ENCODE assay signal across 11 cellular contexts in genomic region chr19:49864890-49865289, GRCh38. TPM values are rescaled to one million over a fixed set of nuclear protein-coding genes. Genes with fewer than 3 reads are reported as not detected.
DNase-seq lines count a peak whose midpoint lies in the region; ATAC-seq, FAIRE-seq and TF ChIP-seq lines count a peak whose summit lies in the region.
"Had no signal": no experiment of that assay in that cellular context is flagged by ENCODE, and none has a peak within 500 bp of the region (broad histone marks: within the 10 kb centered on the region; RNA-seq: fewer than 3 reads in every experiment).

No MANE protein-coding gene starts in this region.

- peak overlapping the region; percentile 96 for H3K4me2 ChIP-seq in SK-N-SH
- H3K4me2 ChIP-seq in H1 (ENCODE audit: insufficient read depth in 1 of 2, low read depth in 2 of 2, low read length in 2 of 2) = peak overlapping the region in 1 of 2 experiments; percentile 93; a peak in 2 of 4 replicates
- peak overlapping the region; percentile 90 for H3K4me2 ChIP-seq in skeletal muscle satellite cell (ENCODE audit: low read length)

- H2BK20ac ChIP-seq in H1 (ENCODE audit: low read length) = no peak overlapping the region

- H3K4me1 ChIP-seq in SK-N-SH (ENCODE audit: control insufficient read depth in 1 of 2, insufficient read depth in 2 of 2, low read depth in 1 of 2, low read length in 1 of 2) = peaks cover 27 to 34% of the 10 kb centered on the region in 2 experiments; a peak in 3 of 4 replicates
- H3K4me1 ChIP-seq in NT2/D1 (ENCODE audit: insufficient read depth, insufficient read length) = peaks cover 26% of the 10 kb centered on the region
- peaks cover 0 to 16% (median 4%) of the 10 kb centered on the region in 4 experiments; a peak in 5 of 7 replicates for H3K4me1 ChIP-seq in H1 (replicated peaks in 1 of 4; ENCODE audit: control insufficient read depth in 3 of 4, insufficient read depth in 4 of 4, low read length in 3 of 4)
- H3K4me1 ChIP-seq in skeletal muscle satellite cell (ENCODE audit: control insufficient read depth, insufficient read depth, low read length) = peaks cover 30% of the 10 kb centered on the region

- no peak overlapping the region for H3K14ac ChIP-seq in H1 (ENCODE audit: insufficient read length)

- TF ChIP-seq EP300 in SK-N-SH (IDR thresholded peaks at IDR 0.05; ENCODE audit: borderline replicate concordance in 1 of 2, low read depth in 1 of 2, low read length in 1 of 2) (no peak), H1 (IDR thresholded peaks at IDR 0.05; ENCODE audit: borderline replicate concordance in 1 of 2, low read depth in 2 of 2, low read length in 2 of 2) (no peak)

- H2BK5ac ChIP-seq in H1 (ENCODE audit: low read depth, low read length) = no peak overlapping the region

- H3K9ac ChIP-seq in SK-N-SH (no peak overlapping the region), NT2/D1 (ENCODE audit: insufficient read length, low read depth) (peak overlapping the region; percentile 26), H1 (replicated peaks in 1 of 4; ENCODE audit: extremely low read depth in 1 of 4, low read depth in 3 of 4, low read length in 3 of 4) (no peak overlapping the region), skeletal muscle satellite cell (ENCODE audit: low read depth, low read length) (no peak overlapping the region)

- no peak overlapping the region for H4K91ac ChIP-seq in H1 (replicated peaks; ENCODE audit: insufficient read length, low read length)

- no peak overlapping the region for H4K5ac ChIP-seq in H1 (ENCODE audit: insufficient read length, low read depth, low read length)

- FAIRE-seq in H1 (lab: Jason Lieb, UNC) = no peak

- H2AFZ ChIP-seq in SK-N-SH (ENCODE audit: low read depth) (no peak overlapping the region), H1 (ENCODE audit: low read length) (no peak overlapping the region)

- CTCF ChIA-PET in SK-N-SH (lab: Yijun Ruan, JAX) (interaction anchor here (1.1 to 3.4 kb wide), 3 partner anchors 11 to 193 kb away, joined by 3 to 20 read pairs (median 4); partner anchors contain the start of gene PTOV1), H1 (lab: Charles Lee; ENCODE audit: partially characterized antibody) (interaction anchor here (0.7 to 3.4 kb wide), 7 partner anchors 11 to 181 kb away, joined by 3 to 13 read pairs (median 4); partner anchors contain the start of gene FUZ)

- 83% methylated on average over 10 of the region's 13 CpGs for WGBS in SK-N-SH (ENCODE audit: low lambda C conversion rate)
- 96% methylated on average over 13 of the region's 13 CpGs; no CpG with 5 or more reads in 1 of the 2 experiments for WGBS in H1 (ENCODE audit: extremely low coverage in 1 of 2, insufficient coverage in 1 of 2, insufficient read length in 1 of 2, insufficient replicate concordance in 2 of 2, low coverage in 1 of 2, low lambda C conversion rate in 2 of 2, missing lambda C conversion rate in 1 of 2), 2 experiments

- no peak overlapping the region for H3K27ac ChIP-seq in SK-N-SH (ENCODE audit: low read depth in 2 of 2, low read length in 1 of 2)
- H3K27ac ChIP-seq in H1 (ENCODE audit: low read depth, low read length) = no peak overlapping the region

- H3K4ac ChIP-seq in H1 (replicated peaks; ENCODE audit: insufficient read length, low read depth, low read length) = no peak overlapping the region

- no peak for TF ChIP-seq CTCF in SK-N-SH (IDR thresholded peaks at IDR 0.05)
- no peak for TF ChIP-seq CTCF in H1 (IDR thresholded peaks at IDR 0.05; ENCODE audit: control extremely low read depth in 1 of 3, insufficient read depth in 1 of 3, low read depth in 1 of 3, low read length in 3 of 3)

- peaks cover 25 to 42% of the 10 kb centered on the region in 2 experiments for H3K36me3 ChIP-seq in SK-N-SH (replicated peaks in 1 of 2; ENCODE audit: control insufficient read depth in 1 of 2, insufficient read depth in 2 of 2, low read length in 1 of 2)
- peaks cover 57% of the 10 kb centered on the region for H3K36me3 ChIP-seq in NT2/D1 (ENCODE audit: insufficient read depth, insufficient read length, low read length)
- H3K36me3 ChIP-seq in H1 (ENCODE audit: control insufficient read depth in 2 of 4, insufficient read depth in 4 of 4, low read length in 3 of 4) = peaks cover 16 to 42% (median 30%) of the 10 kb centered on the region in 4 experiments
- H3K36me3 ChIP-seq in skeletal muscle satellite cell (ENCODE audit: insufficient read depth, low read length) = peaks cover 45% of the 10 kb centered on the region

- peaks cover 12% of the 10 kb centered on the region for H3K79me1 ChIP-seq in H1 (ENCODE audit: low read depth, low read length)

- peaks cover 26% of the 10 kb centered on the region for H3F3A ChIP-seq in SK-N-SH (replicated peaks; ENCODE audit: insufficient read depth)

- TF ChIP-seq RAD21 in SK-N-SH (IDR thresholded peaks at IDR 0.05; ENCODE audit: low read length) (no peak), H1 (IDR thresholded peaks at IDR 0.05 in 1 of 2, conservative IDR thresholded peaks at IDR 0.05 in 1 of 2; ENCODE audit: low read depth in 2 of 2, low read length in 2 of 2) (no peak)

- H4K20me1 ChIP-seq in SK-N-SH (ENCODE audit: insufficient read depth) = peaks cover 20% of the 10 kb centered on the region
- H4K20me1 ChIP-seq in H1 (replicated peaks in 1 of 2; ENCODE audit: control insufficient read depth in 1 of 2, insufficient read depth in 2 of 2, low read length in 2 of 2) = peaks cover 14 to 27% of the 10 kb centered on the region in 2 experiments

- no peak overlapping the region for H3K18ac ChIP-seq in H1 (ENCODE audit: extremely low read depth, low read length)

- H3K27me3 ChIP-seq in SK-N-SH (ENCODE audit: insufficient read depth) (no peaks in the 10 kb centered on the region), NT2/D1 (ENCODE audit: insufficient read depth, insufficient read length) (no peaks in the 10 kb centered on the region), H1 (replicated peaks in 1 of 4; ENCODE audit: control insufficient read depth in 3 of 4, extremely low read depth in 1 of 4, insufficient read depth in 3 of 4, low read length in 3 of 4) (no peaks in the 10 kb centered on the region), skeletal muscle satellite cell (ENCODE audit: control insufficient read depth, insufficient read depth, low read length) (no peaks in the 10 kb centered on the region)

- H2BK15ac ChIP-seq in H1 (ENCODE audit: low read length) = no peak overlapping the region

- H3K79me2 ChIP-seq in SK-N-SH (ENCODE audit: insufficient read depth) (peaks cover 42% of the 10 kb centered on the region), H1 (ENCODE audit: control insufficient read depth in 1 of 2, insufficient read depth in 2 of 2, low read length in 2 of 2) (peaks cover 0 to 27% of the 10 kb centered on the region in 2 experiments; a peak in 2 of 4 replicates)

- no peak overlapping the region for H3K56ac ChIP-seq in H1 (replicated peaks; ENCODE audit: insufficient read length, low read depth, low read length)

- DNase-seq in SK-N-SH (no peak), NT2/D1 (ENCODE audit: low read depth, low spot score) (no peak), H1 (ENCODE audit: low read depth in 1 of 2, low spot score in 2 of 2) (no peak), SW480 (ENCODE audit: low spot score) (no peak), nucleus accumbens (lab: John Stamatoyannopoulos, UW) (no peak)
- DNase-seq in stimulated activated CD4-positive, alpha-beta T cell treated with anti-CD3 and anti-CD28 coated beads, Interleukin-2, amount 100 ng/mL, for 24 hours = no peak
- DNase-seq: effector CD8-positive, alpha-beta T cell had no signal

- H2BK12ac ChIP-seq in H1 (ENCODE audit: low read depth, low read length) = no peak overlapping the region

- no peak overlapping the region for H4K8ac ChIP-seq in H1 (ENCODE audit: extremely low read depth, insufficient read depth, low read length)

- no peak overlapping the region for H2BK120ac ChIP-seq in H1 (replicated peaks; ENCODE audit: low read depth, low read length)

- no peaks in the 10 kb centered on the region for H3K9me3 ChIP-seq in SK-N-SH
- H3K9me3 ChIP-seq in NT2/D1 (ENCODE audit: insufficient read depth, low read length) = no peaks in the 10 kb centered on the region
- no peaks in the 10 kb centered on the region for H3K9me3 ChIP-seq in H1 (ENCODE audit: insufficient read depth in 2 of 2, low read depth in 1 of 2, low read length in 1 of 2)
- no peaks in the 10 kb centered on the region for H3K9me3 ChIP-seq in skeletal muscle satellite cell (replicated peaks; ENCODE audit: low read length)

- H3K4me3 ChIP-seq in SK-N-SH (ENCODE audit: low read depth in 2 of 2, low read length in 1 of 2) = peak overlapping the region; percentile 20 to 91; a peak in 3 of 4 replicates
- H3K4me3 ChIP-seq in NT2/D1 (ENCODE audit: insufficient read length, low read depth) = peak overlapping the region; percentile 22
- no peak overlapping the region for H3K4me3 ChIP-seq in H1 (ENCODE audit: extremely low read depth in 1 of 4, insufficient read depth in 2 of 4, low read depth in 3 of 4, low read length in 4 of 4)
- no peak overlapping the region for H3K4me3 ChIP-seq in skeletal muscle satellite cell (ENCODE audit: low read length)

- no peak for TF ChIP-seq POLR2A in H1 (IDR thresholded peaks at IDR 0.05; ENCODE audit: control extremely low read depth in 1 of 2, low read depth in 2 of 2, low read length in 2 of 2)

- H3K23me2 ChIP-seq in H1 (ENCODE audit: low read depth, low read length) = peaks cover 10% of the 10 kb centered on the region

- no peaks in the 10 kb centered on the region for H3K9me2 ChIP-seq in SK-N-SH

- POLR2A ChIA-PET in SK-N-SH (lab: Yijun Ruan, JAX) (interaction anchor here (0.6 to 2.6 kb wide), 4 partner anchors 10 to 174 kb away, joined by 3 to 25 read pairs (median 6); partner anchors contain the start of genes CPT1C, FUZ and PTOV1), H1 (lab: Charles Lee; ENCODE audit: partially characterized antibody) (interaction anchor here (0.7 to 12.4 kb wide), 11 partner anchors 11 to 174 kb away, joined by 3 to 247 read pairs (median 4); partner anchors contain the start of genes AKT1S1, ATF5, CPT1C and FUZ)

- H2AK5ac ChIP-seq in H1 (ENCODE audit: low read depth, low read length) = no peak overlapping the region

- H3K23ac ChIP-seq in H1 (ENCODE audit: insufficient read length) = no peak overlapping the region

- no peak for ATAC-seq in SK-N-SH treated with all-trans-retinoic acid at 6 μM for 48 hours
- ATAC-seq: sciatic nerve had no signal

RNA-seq across cellular contexts. Expression of gene PNKP, which starts 2.5 kb away (rescaled TPM):
- polyA plus RNA-seq in SK-N-SH (2012; rRNA removed) (45.5 and 52.0 TPM in 2 replicates), H1 (2011; rRNA removed) (45.8 and 66.5 TPM in 2 replicates)
- 8.6 and 13.1 TPM in 2 replicates for polyA plus RNA-seq in SK-N-SH (2012; cell fraction: cytosol; rRNA removed)
- polyA plus RNA-seq in SK-N-SH (2012; cell fraction: nucleus; rRNA removed) = 317 and 404 TPM in 2 replicates
- total RNA-seq in H1 (2021; fragmentation: NEBNext Ultra II Directional; extraction: Animal tissue kit (Norgen Biotek cat#: 25700)) = 105 TPM in 2 replicates
- polyA plus RNA-seq in H1 (2011; cell fraction: cytosol; rRNA removed) = 56.6 TPM
- 225 TPM for polyA plus RNA-seq in H1 (2011; cell fraction: nucleus; rRNA removed)
- 84.3 to 106 TPM (median 94.0 TPM) in 4 replicates for polyA plus RNA-seq in H1 (2012, experiment 1 of 2)
- 90.6 TPM for polyA plus RNA-seq in H1 (2012, experiment 2 of 2)
- polyA plus RNA-seq in H1 (2013, experiment 1 of 2) = 71.9 TPM
- polyA plus RNA-seq in H1 (2013, experiment 2 of 2) = 66.3 TPM
- 21.4 and 26.5 TPM in 2 replicates for polyA minus RNA-seq in H1 (2011; rRNA and poly(A)+ RNA removed)
- polyA minus RNA-seq in H1 (2011; cell fraction: cytosol; rRNA and poly(A)+ RNA removed) = 42.9 TPM
- 80.3 TPM for polyA minus RNA-seq in H1 (2011; cell fraction: nucleus; rRNA and poly(A)+ RNA removed)
- total RNA-seq in skeletal muscle satellite cell (2012; rRNA removed) = 43.9 TPM in 2 replicates

RNA-seq across cellular contexts. Expression of gene AKT1S1, which starts 12.3 kb away (rescaled TPM):
- 56.7 and 63.7 TPM in 2 replicates for polyA plus RNA-seq in SK-N-SH (2012; rRNA removed)
- polyA plus RNA-seq in SK-N-SH (2012; cell fraction: cytosol; rRNA removed) = 37.5 and 51.2 TPM in 2 replicates
- polyA plus RNA-seq in SK-N-SH (2012; cell fraction: nucleus; rRNA removed) = 87.9 and 96.3 TPM in 2 replicates
- total RNA-seq in H1 (2021; fragmentation: NEBNext Ultra II Directional; extraction: Animal tissue kit (Norgen Biotek cat#: 25700)) = 45.9 and 46.7 TPM in 2 replicates
- polyA plus RNA-seq in H1 (2011; rRNA removed) = 40.7 and 73.3 TPM in 2 replicates
- polyA plus RNA-seq in H1 (2011; cell fraction: cytosol; rRNA removed) = 38.3 TPM
- 48.5 TPM for polyA plus RNA-seq in H1 (2011; cell fraction: nucleus; rRNA removed)
- polyA plus RNA-seq in H1 (2012, experiment 1 of 2) = 33.7 to 44.3 TPM (median 42.7 TPM) in 4 replicates
- polyA plus RNA-seq in H1 (2012, experiment 2 of 2) = 47.7 TPM
- polyA plus RNA-seq in H1 (2013, experiment 1 of 2) = 52.8 TPM
- 54.7 TPM for polyA plus RNA-seq in H1 (2013, experiment 2 of 2)
- 10.9 and 14.9 TPM in 2 replicates for polyA minus RNA-seq in H1 (2011; rRNA and poly(A)+ RNA removed)
- 26.5 TPM for polyA minus RNA-seq in H1 (2011; cell fraction: cytosol; rRNA and poly(A)+ RNA removed)
- 26.0 TPM for polyA minus RNA-seq in H1 (2011; cell fraction: nucleus; rRNA and poly(A)+ RNA removed)
- 11.7 and 13.1 TPM in 2 replicates for total RNA-seq in skeletal muscle satellite cell (2012; rRNA removed)

RNA-seq across cellular contexts. Expression of gene TBC1D17, which starts 12.6 kb away (rescaled TPM):
- polyA plus RNA-seq in SK-N-SH (2012; rRNA removed) (27.3 and 28.3 TPM in 2 replicates), H1 (2011; rRNA removed) (30.3 and 53.7 TPM in 2 replicates)
- polyA plus RNA-seq in SK-N-SH (2012; cell fraction: cytosol; rRNA removed) = 14.9 and 22.0 TPM in 2 replicates
- 76.2 and 78.9 TPM in 2 replicates for polyA plus RNA-seq in SK-N-SH (2012; cell fraction: nucleus; rRNA removed)
- total RNA-seq in H1 (2021; fragmentation: NEBNext Ultra II Directional; extraction: Animal tissue kit (Norgen Biotek cat#: 25700)) = 44.9 and 47.6 TPM in 2 replicates
- polyA plus RNA-seq in H1 (2011; cell fraction: cytosol; rRNA removed) = 23.2 TPM
- polyA plus RNA-seq in H1 (2011; cell fraction: nucleus; rRNA removed) = 73.8 TPM
- 41.7 to 47.2 TPM (median 43.5 TPM) in 4 replicates for polyA plus RNA-seq in H1 (2012, experiment 1 of 2)
- 52.8 TPM for polyA plus RNA-seq in H1 (2012, experiment 2 of 2)
- 34.8 TPM for polyA plus RNA-seq in H1 (2013, experiment 1 of 2)
- 35.2 TPM for polyA plus RNA-seq in H1 (2013, experiment 2 of 2)
- 24.6 and 29.7 TPM in 2 replicates for polyA minus RNA-seq in H1 (2011; rRNA and poly(A)+ RNA removed)
- polyA minus RNA-seq in H1 (2011; cell fraction: cytosol; rRNA and poly(A)+ RNA removed) = 27.0 TPM
- polyA minus RNA-seq in H1 (2011; cell fraction: nucleus; rRNA and poly(A)+ RNA removed) = 27.3 TPM
- 7.4 and 12.2 TPM in 2 replicates for total RNA-seq in skeletal muscle satellite cell (2012; rRNA removed)

RNA-seq across cellular contexts. Expression of gene PTOV1, which starts 13.9 kb away (rescaled TPM):
- polyA plus RNA-seq in SK-N-SH (2012; rRNA removed) (56.1 and 95.0 TPM in 2 replicates), H1 (2011; rRNA removed) (147 and 213 TPM in 2 replicates)
- 32.2 and 57.7 TPM in 2 replicates for polyA plus RNA-seq in SK-N-SH (2012; cell fraction: cytosol; rRNA removed)
- 272 and 289 TPM in 2 replicates for polyA plus RNA-seq in SK-N-SH (2012; cell fraction: nucleus; rRNA removed)
- total RNA-seq in H1 (2021; fragmentation: NEBNext Ultra II Directional; extraction: Animal tissue kit (Norgen Biotek cat#: 25700)) = 251 and 261 TPM in 2 replicates
- polyA plus RNA-seq in H1 (2011; cell fraction: cytosol; rRNA removed) = 136 TPM
- 397 TPM for polyA plus RNA-seq in H1 (2011; cell fraction: nucleus; rRNA removed)
- polyA plus RNA-seq in H1 (2012, experiment 1 of 2) = 183 to 286 TPM (median 253 TPM) in 4 replicates
- 215 TPM for polyA plus RNA-seq in H1 (2012, experiment 2 of 2)
- 166 TPM for polyA plus RNA-seq in H1 (2013, experiment 1 of 2)
- 157 TPM for polyA plus RNA-seq in H1 (2013, experiment 2 of 2)
- polyA minus RNA-seq in H1 (2011; rRNA and poly(A)+ RNA removed) = 82.9 and 117 TPM in 2 replicates
- polyA minus RNA-seq in H1 (2011; cell fraction: cytosol; rRNA and poly(A)+ RNA removed) = 124 TPM
- 139 TPM for polyA minus RNA-seq in H1 (2011; cell fraction: nucleus; rRNA and poly(A)+ RNA removed)
- total RNA-seq in skeletal muscle satellite cell (2012; rRNA removed) = 31.7 and 36.8 TPM in 2 replicates

RNA-seq across cellular contexts. Expression of gene IL4I1, which starts 31.8 kb away (rescaled TPM):
- polyA plus RNA-seq in SK-N-SH (2012; rRNA removed) (0.35 and 0.50 TPM in 2 replicates), H1 (2011; rRNA removed) (0.30 and 0.41 TPM in 2 replicates)
- 0.27 and 0.31 TPM in 2 replicates for polyA plus RNA-seq in SK-N-SH (2012; cell fraction: cytosol; rRNA removed)
- 0.76 and 0.97 TPM in 2 replicates for polyA plus RNA-seq in SK-N-SH (2012; cell fraction: nucleus; rRNA removed)
- total RNA-seq in H1 (2021; fragmentation: NEBNext Ultra II Directional; extraction: Animal tissue kit (Norgen Biotek cat#: 25700)) = 0.67 and 0.76 TPM in 2 replicates
- 0.37 TPM for polyA plus RNA-seq in H1 (2011; cell fraction: cytosol; rRNA removed)
- 0.74 TPM for polyA plus RNA-seq in H1 (2011; cell fraction: nucleus; rRNA removed)
- polyA plus RNA-seq in H1 (2012, experiment 1 of 2) = 0.21 to 0.86 TPM (median 0.43 TPM) in 3 of 4 replicates, not detected in the other
- not detected for polyA plus RNA-seq in H1 (2012, experiment 2 of 2)
- 0.36 TPM for polyA plus RNA-seq in H1 (2013, experiment 1 of 2)
- 0.52 TPM for polyA plus RNA-seq in H1 (2013, experiment 2 of 2)
- 0.15 and 0.54 TPM in 2 replicates for polyA minus RNA-seq in H1 (2011; rRNA and poly(A)+ RNA removed)
- 0.95 TPM for polyA minus RNA-seq in H1 (2011; cell fraction: cytosol; rRNA and poly(A)+ RNA removed)
- 1.4 TPM for polyA minus RNA-seq in H1 (2011; cell fraction: nucleus; rRNA and poly(A)+ RNA removed)
- total RNA-seq in skeletal muscle satellite cell (2012; rRNA removed) = 0.25 and 1.1 TPM in 2 replicates
- total RNA-seq: temporal lobe had no signal

Comparison
In these comparisons a context has a peak if more than half of its experiments do, and no peak if none do; other contexts are left out.
1. H3K4me3 ChIP-seq: peak in SK-N-SH (2 of 2) and NT2/D1 (single experiment); none in H1 (0 of 4) and skeletal muscle satellite cell (single experiment).